18 cellular contexts compared by ENCODE assay signal in genomic region chr5:156259618-156260017, GRCh38.
A peak's percentile ranks its signal among the peaks of the same experiment; 100 is the strongest.
DNase-seq lines count a peak whose midpoint lies in the region; ATAC-seq and TF ChIP-seq lines count a peak whose summit lies in the region.
"Had no signal": no experiment of that assay in that cellular context is flagged by ENCODE, and none has a peak within 500 bp of the region (broad histone marks: within the 10 kb centered on the region; RNA-seq: fewer than 3 reads in every experiment).

No MANE protein-coding gene starts in this region.

- DNase-seq in A172 (ENCODE audit: low spot score) (peak; percentile 43), DMS 273 treated with DMSO at 0.1 percent for 48 hours (lab: John Stamatoyannopoulos, UW) (peak; percentile 77), NCI-H69 (lab: John Stamatoyannopoulos, UW) (peak; percentile 91), erythroblast (lab: John Stamatoyannopoulos, UW) (peak; percentile 5 to 25), SKM-1 (lab: John Stamatoyannopoulos, UW; ENCODE audit: unreplicated experiment) (no peak)
- DNase-seq in stimulated activated naive CD4-positive, alpha-beta T cell treated with Interleukin-2 at 50 U/mL for 16 hours (lab: John Stamatoyannopoulos, UW), result no peak
- DNase-seq: ACHN, AML-193, EL, H7, HFFc6, KG1, NCI-H1105 treated with DMSO at 0.1 percent for 48 hours, NCI-H1694, NCI-H2081 treated with DMSO at 0.1 percent for 48 hours, OCI-M1, SHP77 treated with DMSO at 0.1 percent for 48 hours had no signal

- no peak for TF ChIP-seq POLR2A in erythroblast (IDR thresholded peaks at IDR 0.05; ENCODE audit: low read length)

- ATAC-seq in HG02852 (IDR thresholded peaks at IDR 0.05; ENCODE audit: unreplicated experiment), result no peak

Comparison
In these comparisons a context has a peak if more than half of its experiments do, and no peak if none do; other contexts are left out.
1. DNase-seq: peak in A172 (single experiment), DMS 273 treated with DMSO at 0.1 percent for 48 hours (single experiment), NCI-H69 (single experiment) and erythroblast (2 of 2); none in SKM-1 (single experiment) and stimulated activated naive CD4-positive, alpha-beta T cell treated with Interleukin-2 at 50 U/mL for 16 hours (single experiment).